ENCODE assay signal across 8 cellular contexts in genomic region chr1:167714098-167714850, GRCh38. TPM values are rescaled to one million over a fixed set of nuclear protein-coding genes. Genes with fewer than 3 reads are reported as not detected.
DNase-seq lines count a peak whose midpoint lies in the region; ATAC-seq and TF ChIP-seq lines count a peak whose summit lies in the region.

No MANE protein-coding gene starts in this region.

- H2AFZ ChIP-seq in mesenchymal stem cell (ENCODE audit: low read depth, low read length), result peak overlapping the region; percentile 99

- peak overlapping the region in 1 of 2 experiments; percentile 98 for H3K4ac ChIP-seq in mesenchymal stem cell (ENCODE audit: low read depth in 1 of 2, low read length in 2 of 2)

- peak overlapping the region; percentile 95 for H3K4me2 ChIP-seq in mesenchymal stem cell (ENCODE audit: low read length, poor library complexity, severe bottlenecking)

- peak; percentile 58 for ATAC-seq in GM19463 (IDR thresholded peaks at IDR 0.05; ENCODE audit: unreplicated experiment)
- peak; percentile 74 for ATAC-seq in activated CD8-positive, alpha-beta T cell treated with anti-CD3 and anti-CD28 coated beads, Interleukin-2, amount 10 ng/mL, durations not matched to agents 7 days and 5 days

- peak overlapping the region; percentile 22 for H4K8ac ChIP-seq in mesenchymal stem cell (ENCODE audit: low read length)

- H2BK12ac ChIP-seq in mesenchymal stem cell (ENCODE audit: low read length in 2 of 2), result peak overlapping the region in 1 of 2 experiments; percentile 75

- H3K27me3 Mint-ChIP-seq in CD4-positive, alpha-beta memory T cell, result peaks cover 4 to 12% of the 10 kb centered on the region in 2 donors
- H3K27me3 Mint-ChIP-seq in activated CD8-positive, alpha-beta T cell treated with anti-CD3 and anti-CD28 coated beads, Interleukin-2, amount 10 ng/mL, durations not matched to agents 7 days and 5 days (ENCODE audit: low read depth), result peaks cover 11% of the 10 kb centered on the region

- no peak for TF ChIP-seq CTCF in HL-60 (IDR thresholded peaks at IDR 0.05; ENCODE audit: insufficient read depth, low read length)

- no peak overlapping the region for H4K91ac ChIP-seq in mesenchymal stem cell (ENCODE audit: low read length)

- H2BK15ac ChIP-seq in mesenchymal stem cell (ENCODE audit: low read depth, poor library complexity, severe bottlenecking), result peak overlapping the region; percentile 26

- H3K18ac ChIP-seq in mesenchymal stem cell (ENCODE audit: low read depth in 1 of 2, low read length in 2 of 2), result peak overlapping the region; percentile 6 to 99

- H3K4me1 ChIP-seq in CD4-positive, alpha-beta memory T cell (ENCODE audit: insufficient read depth, low read length), result peaks cover 26% of the 10 kb centered on the region
- peaks cover 6% of the 10 kb centered on the region for H3K4me1 ChIP-seq in mesenchymal stem cell (ENCODE audit: control insufficient read depth, insufficient read depth, low read depth, low read length)

- peak overlapping the region in 1 of 2 experiments; percentile 94 for H3K14ac ChIP-seq in mesenchymal stem cell (ENCODE audit: low read length in 2 of 2)

- H3K9ac ChIP-seq in mesenchymal stem cell (ENCODE audit: low read length), result peak overlapping the region; percentile 92

- WGBS in mesenchymal stem cell, result under 1% methylated on average over 61 of the region's 65 CpGs

- no peaks in the 10 kb centered on the region for H3K9me3 ChIP-seq in CD4-positive, alpha-beta memory T cell (ENCODE audit: control insufficient read depth in 1 of 2, low read length in 2 of 2)
- H3K9me3 ChIP-seq in mesenchymal stem cell (ENCODE audit: control insufficient read depth, low read length), result no peaks in the 10 kb centered on the region

- peaks cover 0 to 19% of the 10 kb centered on the region in 2 donors for H3K36me3 Mint-ChIP-seq in CD4-positive, alpha-beta memory T cell
- peaks cover 7% of the 10 kb centered on the region for H3K36me3 Mint-ChIP-seq in activated CD8-positive, alpha-beta T cell treated with anti-CD3 and anti-CD28 coated beads, Interleukin-2, amount 10 ng/mL, durations not matched to agents 7 days and 5 days (ENCODE audit: low read depth)

- H3K23ac ChIP-seq in mesenchymal stem cell (ENCODE audit: low read length in 2 of 2), result peak overlapping the region in 1 of 2 experiments; percentile 93

- H3K4me1 Mint-ChIP-seq in CD4-positive, alpha-beta memory T cell, result peaks cover 17 to 41% (median 30%) of the 10 kb centered on the region in 4 donors
- peaks cover 26% of the 10 kb centered on the region for H3K4me1 Mint-ChIP-seq in activated CD8-positive, alpha-beta T cell treated with anti-CD3 and anti-CD28 coated beads, Interleukin-2, amount 10 ng/mL, durations not matched to agents 7 days and 5 days (ENCODE audit: low read depth)

- peak overlapping the region; percentile 37 for H3K27ac ChIP-seq in CD4-positive, alpha-beta memory T cell (ENCODE audit: low read depth, low read length)
- H3K27ac ChIP-seq in HL-60 (replicated peaks), result peak overlapping the region; percentile 96
- peak overlapping the region; percentile 36 for H3K27ac ChIP-seq in mesenchymal stem cell (ENCODE audit: low read length, poor library complexity, severe bottlenecking)

- peak; percentile 84 to 92 (median 87) for DNase-seq in CD4-positive, alpha-beta memory T cell
- peak; percentile 60 to 83 for DNase-seq in HL-60 (ENCODE audit: low read depth in 1 of 2, low spot score in 1 of 2)
- DNase-seq in NCI-H82 treated with DMSO at 0.1 percent for 48 hours (lab: John Stamatoyannopoulos, UW; ENCODE audit: unreplicated experiment), result peak; percentile 83
- DNase-seq in activated CD8-positive, alpha-beta T cell treated with anti-CD3 and anti-CD28 coated beads, Interleukin-2, amount 10 ng/mL, durations not matched to agents 7 days and 5 days, result peak; percentile 92
- peak; percentile 79 for DNase-seq in effector CD4-positive, alpha-beta T cell
- DNase-seq in mesenchymal stem cell, result peak; percentile 88
- DNase-seq in stimulated activated CD8-positive, alpha-beta memory T cell treated with anti-CD3 and anti-CD28 coated beads, Interleukin-12 subunit alpha, Interleukin-12 subunit beta, amount 100 ng/mL, for 24 hours (ENCODE audit: extremely low read depth), result peak; percentile 76

- POLR2A ChIA-PET in CD4-positive, alpha-beta memory T cell (lab: Charles Lee; ENCODE audit: partially characterized antibody), result interaction anchor here (0.7 to 4.2 kb wide), 22 partner anchors 9 to 494 kb away, joined by 3 to 33 read pairs (median 5); partner anchors contain the start of genes CD247, DCAF6, MPC2 and POU2F1
- POLR2A ChIA-PET in activated CD8-positive, alpha-beta T cell treated with anti-CD3 and anti-CD28 coated beads, Interleukin-2, amount 10 ng/mL, durations not matched to agents 7 days and 5 days (lab: Charles Lee), result interaction anchor here (0.7 to 2.8 kb wide), 8 partner anchors 10 to 494 kb away, joined by 3 to 15 read pairs (median 4); partner anchors contain the start of genes DCAF6 and MPC2

- H2BK5ac ChIP-seq in mesenchymal stem cell (ENCODE audit: low read depth, low read length, poor library complexity, severe bottlenecking), result no peak overlapping the region

- peaks cover 0 to 19% (median 0%) of the 10 kb centered on the region in 8 donors for H3K9me3 Mint-ChIP-seq in CD4-positive, alpha-beta memory T cell
- no peaks in the 10 kb centered on the region for H3K9me3 Mint-ChIP-seq in activated CD8-positive, alpha-beta T cell treated with anti-CD3 and anti-CD28 coated beads, Interleukin-2, amount 10 ng/mL, durations not matched to agents 7 days and 5 days (ENCODE audit: insufficient read depth)

- intact Hi-C loops in CD4-positive, alpha-beta memory T cell (cut with micrococcal nuclease), result loop anchor here (1.0 to 10.0 kb wide), 3 partner anchors 84 to 1651 kb away; partner anchors contain the start of genes BLZF1, NME7 and RCSD1

- H2AK5ac ChIP-seq in mesenchymal stem cell (ENCODE audit: low read length, severe bottlenecking), result no peak overlapping the region

- H3K27me3 ChIP-seq in CD4-positive, alpha-beta memory T cell (ENCODE audit: insufficient read depth, low read length), result no peaks in the 10 kb centered on the region
- H3K27me3 ChIP-seq in HL-60 (ENCODE audit: insufficient read depth, poor library complexity, severe bottlenecking) (no peaks in the 10 kb centered on the region), mesenchymal stem cell (ENCODE audit: control insufficient read depth in 1 of 2, insufficient read depth in 1 of 2, low read length in 2 of 2) (no peaks in the 10 kb centered on the region)

- H3K4me3 ChIP-seq in CD4-positive, alpha-beta memory T cell (ENCODE audit: low read length in 2 of 2), result peak overlapping the region; percentile 58 to 87
- H3K4me3 ChIP-seq in HL-60 (replicated peaks; ENCODE audit: insufficient read depth, low read length), result peak overlapping the region; percentile 62
- peak overlapping the region; percentile 66 to 90 for H3K4me3 ChIP-seq in mesenchymal stem cell (ENCODE audit: insufficient read depth in 1 of 2, low read depth in 1 of 2, low read length in 2 of 2)

- no peaks in the 10 kb centered on the region for H3K79me1 ChIP-seq in mesenchymal stem cell (replicated peaks; ENCODE audit: low read length, poor library complexity, severe bottlenecking)

- no peaks in the 10 kb centered on the region for H3K36me3 ChIP-seq in CD4-positive, alpha-beta memory T cell (ENCODE audit: insufficient read depth, low read length)
- H3K36me3 ChIP-seq in mesenchymal stem cell (ENCODE audit: control insufficient read depth in 1 of 2, insufficient read depth in 2 of 2, low read depth in 1 of 2, low read length in 2 of 2), result no peaks in the 10 kb centered on the region

- H3K4me3 Mint-ChIP-seq in CD4-positive, alpha-beta memory T cell, result peak overlapping the region; percentile 91 to 98 (median 94)
- peak overlapping the region; percentile 91 for H3K4me3 Mint-ChIP-seq in activated CD8-positive, alpha-beta T cell treated with anti-CD3 and anti-CD28 coated beads, Interleukin-2, amount 10 ng/mL, durations not matched to agents 7 days and 5 days

- H2BK120ac ChIP-seq in mesenchymal stem cell (ENCODE audit: low read depth, low read length), result peak overlapping the region; percentile 5

- peak overlapping the region; percentile 64 to 99 (median 94) for H3K27ac Mint-ChIP-seq in CD4-positive, alpha-beta memory T cell
- peak overlapping the region; percentile 96 for H3K27ac Mint-ChIP-seq in activated CD8-positive, alpha-beta T cell treated with anti-CD3 and anti-CD28 coated beads, Interleukin-2, amount 10 ng/mL, durations not matched to agents 7 days and 5 days

- CTCF ChIA-PET in CD4-positive, alpha-beta memory T cell (lab: Charles Lee; ENCODE audit: partially characterized antibody), result interaction anchor here (0.8 to 3.9 kb wide), 22 partner anchors 9 to 174 kb away, joined by 3 to 35 read pairs (median 4); partner anchors contain the start of gene CREG1
- CTCF ChIA-PET in activated CD8-positive, alpha-beta T cell treated with anti-CD3 and anti-CD28 coated beads, Interleukin-2, amount 10 ng/mL, durations not matched to agents 7 days and 5 days (lab: Charles Lee), result interaction anchor here (0.7 to 5.3 kb wide), 27 partner anchors 9 to 512 kb away, joined by 3 to 35 read pairs (median 4); partner anchors contain the start of gene MPC2

RNA-seq across cellular contexts. Expression of gene MPZL1, which starts 7.5 kb away (rescaled TPM):
- 1 to 10 TPM; 5.4 to 7.2 TPM for total RNA-seq in CD4-positive, alpha-beta memory T cell
- polyA plus RNA-seq in CD4-positive, alpha-beta memory T cell, result 10 to 100 TPM in 1 of 2 donors, 1 to 10 TPM in 1; 8.6 to 15.8 TPM
- 10 to 100 TPM; 12.5 to 13.6 TPM for total RNA-seq in activated CD8-positive, alpha-beta T cell treated with anti-CD3 and anti-CD28 coated beads, Interleukin-2, amount 10 ng/mL, durations not matched to agents 7 days and 5 days
- 124 TPM for polyA plus RNA-seq in mesenchymal stem cell (2013, experiment 1 of 2)
- polyA plus RNA-seq in mesenchymal stem cell (2013, experiment 2 of 2), result 126 TPM

Comparison
In these comparisons a context has a peak if more than half of its experiments do, and no peak if none do; other contexts are left out.
1. Peak in every context shown above with its lines: DNase-seq, ATAC-seq, H3K4me3 ChIP-seq and H3K27ac ChIP-seq.
2. H3K27ac ChIP-seq: peak in every context shown above with its lines; median percentile 96 in HL-60; 37 in CD4-positive, alpha-beta memory T cell; 36 in mesenchymal stem cell.